Comparison of ENCODE assay signal across 22 cellular contexts in the genomic region with DNA sequence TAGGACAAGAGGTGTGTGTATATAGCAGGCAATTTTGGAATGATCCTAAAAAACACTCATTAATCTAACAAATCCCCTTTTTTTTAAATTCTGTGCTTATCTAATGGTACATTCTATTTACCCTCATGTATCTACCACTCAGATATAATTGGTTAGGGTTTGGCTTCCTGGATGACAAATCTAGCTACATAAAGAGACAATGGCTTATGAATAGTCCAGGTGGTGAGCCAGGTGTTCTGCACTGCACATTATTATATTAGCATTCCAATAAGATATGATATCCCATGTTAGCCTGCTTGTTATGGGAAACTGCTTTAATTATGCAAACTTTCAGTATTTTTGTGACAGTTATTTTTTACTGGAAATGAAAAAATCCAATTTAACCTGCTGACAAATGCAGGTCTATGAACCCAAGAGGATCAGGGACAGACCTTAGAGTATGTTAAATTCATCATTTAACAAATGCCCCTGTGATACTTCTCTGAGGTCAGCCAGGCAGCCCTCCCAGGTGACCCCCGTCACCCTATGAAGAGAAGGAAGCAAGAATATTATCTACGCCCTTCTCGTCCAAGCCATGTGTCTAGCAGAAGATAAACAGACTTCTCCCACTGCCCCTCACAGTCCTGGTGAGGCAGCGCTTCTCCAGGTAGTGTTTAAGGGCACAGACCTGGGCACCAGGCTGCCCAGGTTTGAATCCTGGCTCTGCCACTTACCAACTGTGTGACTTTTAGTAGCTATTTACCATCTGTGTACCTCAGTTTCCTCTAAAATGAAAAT.
DNase-seq lines count a peak whose midpoint lies in the region; ATAC-seq and TF ChIP-seq lines count a peak whose summit lies in the region.
"Had no signal": no experiment of that assay in that cellular context is flagged by ENCODE, and none has a peak within 500 bp of the region (broad histone marks: within the 10 kb centered on the region; RNA-seq: fewer than 3 reads in every experiment).

No MANE protein-coding gene starts in this region.

- H3K4me1 ChIP-seq in heart left ventricle: peaks cover 0 to 4% (median 0%) of the 10 kb centered on the region in 12 donors
- H3K4me1 ChIP-seq: spleen had no signal

- no peaks in the 10 kb centered on the region for H3K9me3 ChIP-seq in heart left ventricle
- H3K9me3 ChIP-seq: adrenal gland, neutrophil, spleen had no signal

- H3K27me3 ChIP-seq in heart left ventricle: no peaks in the 10 kb centered on the region
- H3K27me3 ChIP-seq: adrenal gland, neutrophil had no signal

- H3K4me3 ChIP-seq in heart left ventricle: no peak overlapping the region
- H3K4me3 ChIP-seq: adrenal gland, lung, spleen had no signal

- ATAC-seq in heart left ventricle (no peak), GM19455 (IDR thresholded peaks at IDR 0.05; ENCODE audit: unreplicated experiment) (no peak), GM19035 (IDR thresholded peaks at IDR 0.05; ENCODE audit: unreplicated experiment) (no peak)
- ATAC-seq: HCT116 had no signal

- WGBS in heart left ventricle, 4 donors: 83 to 89% (median 87%) methylated on average over 4 of the region's 4 CpGs

- TF ChIP-seq POLR2A in heart left ventricle (IDR thresholded peaks at IDR 0.05): no peak

- DNase-seq in cardiac septum (ENCODE audit: low spot score) (peak; percentile 10), heart left ventricle (no peak), NCI-H2171 (lab: John Stamatoyannopoulos, UW) (peak; percentile 33), caudate nucleus (lab: John Stamatoyannopoulos, UW) (peak in 1 of 61 donors; percentile 18), ureter (ENCODE audit: low spot score) (peak; percentile 7)
- DNase-seq in stimulated activated CD4-positive, alpha-beta T cell treated with anti-CD3 and anti-CD28 coated beads, Interleukin-2, amount 100 ng/mL, for 48 hours: no peak
- DNase-seq: activated CD4-positive, alpha-beta T cell treated with anti-CD3 and anti-CD28 coated beads, Interleukin-2, amount 10 ng/mL, durations not matched to agents 24 days and 14 days; activated effector memory CD4-positive, alpha-beta T cell treated with anti-CD3 and anti-CD28 coated beads, Interleukin-2, amount 50 U/mL, for 16 hours; CD4-positive, CD25-positive, alpha-beta regulatory T cell; erythroblast; foreskin melanocyte; kidney; NCI-H1048; SIG-M5; T-helper 1 cell had no signal

- H3K36me3 ChIP-seq in heart left ventricle: no peaks in the 10 kb centered on the region
- H3K36me3 ChIP-seq: adrenal gland, neutrophil had no signal

- TF ChIP-seq CTCF in heart left ventricle (IDR thresholded peaks at IDR 0.05): no peak

- intact Hi-C loops in cardiac septum (cut with DNase I) (no loop called here), heart left ventricle (cut with DNase I) (loop anchor here in 1 of 10 donors (5.0 kb wide), 1 partner anchor 82 kb away; a partner anchor contains a TSS)

- H3K27ac ChIP-seq in heart left ventricle (no peak overlapping the region), caudate nucleus (ENCODE audit: low read depth, low read length) (peak overlapping the region; percentile 24)
- H3K27ac ChIP-seq: adrenal gland, neutrophil, spleen had no signal

Comparison
In these comparisons a context has a peak if more than half of its experiments do, and no peak if none do; other contexts are left out.
1. DNase-seq: peak in cardiac septum (single experiment), NCI-H2171 (single experiment) and ureter (single experiment); none in heart left ventricle (0 of 5) and stimulated activated CD4-positive, alpha-beta T cell treated with anti-CD3 and anti-CD28 coated beads, Interleukin-2, amount 100 ng/mL, for 48 hours (0 of 2).